1 cellular context compared by ENCODE assay signal in the genomic region with DNA sequence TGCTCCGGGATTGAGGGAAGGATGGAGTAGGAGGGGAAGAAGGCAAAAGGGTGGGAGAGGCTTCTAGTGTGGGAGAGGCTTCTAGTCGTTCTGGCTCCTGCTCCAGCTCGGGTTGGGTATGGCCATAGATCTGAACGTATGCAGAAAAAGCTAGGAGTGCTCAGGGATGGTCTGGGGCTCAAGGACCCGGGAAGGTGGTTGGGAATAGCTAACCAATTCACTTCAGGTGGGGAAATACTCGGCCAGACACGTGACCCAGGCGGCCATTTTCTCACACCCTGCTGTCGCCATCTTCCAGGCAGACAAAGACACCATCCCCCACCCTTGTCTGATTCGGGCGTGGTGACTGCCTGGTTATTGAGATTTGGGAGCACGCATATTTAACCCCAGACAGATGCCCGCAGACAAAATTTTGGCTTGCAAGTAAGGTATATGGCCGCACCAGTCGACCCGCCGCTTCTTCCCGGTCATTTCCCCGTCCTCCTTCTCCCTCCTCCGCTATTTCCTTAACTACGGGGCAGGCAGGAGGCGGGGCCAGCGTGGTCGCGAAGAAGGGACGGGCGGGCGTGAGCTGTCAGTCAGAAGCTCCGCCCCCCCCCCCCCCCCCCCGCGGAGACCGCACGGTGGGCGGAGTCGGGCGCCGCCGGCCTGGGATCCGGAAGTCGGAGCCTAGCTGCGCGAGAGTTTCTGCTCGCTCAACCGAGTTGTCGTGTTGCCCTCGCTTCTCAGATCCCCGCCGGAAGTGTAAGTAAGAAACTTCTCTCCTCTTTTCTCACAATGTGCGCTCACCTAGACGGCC.
TF ChIP-seq lines count a peak whose summit lies in the region.

A gene with protein sequence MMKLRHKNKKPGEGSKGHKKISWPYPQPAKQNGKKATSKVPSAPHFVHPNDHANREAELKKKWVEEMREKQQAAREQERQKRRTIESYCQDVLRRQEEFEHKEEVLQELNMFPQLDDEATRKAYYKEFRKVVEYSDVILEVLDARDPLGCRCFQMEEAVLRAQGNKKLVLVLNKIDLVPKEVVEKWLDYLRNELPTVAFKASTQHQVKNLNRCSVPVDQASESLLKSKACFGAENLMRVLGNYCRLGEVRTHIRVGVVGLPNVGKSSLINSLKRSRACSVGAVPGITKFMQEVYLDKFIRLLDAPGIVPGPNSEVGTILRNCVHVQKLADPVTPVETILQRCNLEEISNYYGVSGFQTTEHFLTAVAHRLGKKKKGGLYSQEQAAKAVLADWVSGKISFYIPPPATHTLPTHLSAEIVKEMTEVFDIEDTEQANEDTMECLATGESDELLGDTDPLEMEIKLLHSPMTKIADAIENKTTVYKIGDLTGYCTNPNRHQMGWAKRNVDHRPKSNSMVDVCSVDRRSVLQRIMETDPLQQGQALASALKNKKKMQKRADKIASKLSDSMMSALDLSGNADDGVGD (plus strand): TSS at position 661 of the 799 bp plus-strand sequence. CDS start 2,348 bp downstream, outside the sequence.

TF ChIP-seq in HepG2, 621 proteins besides CTCF, POLR2A, EP300 and RAD21 (continued from another document):
- TF ChIP-seq, protein P1, sequence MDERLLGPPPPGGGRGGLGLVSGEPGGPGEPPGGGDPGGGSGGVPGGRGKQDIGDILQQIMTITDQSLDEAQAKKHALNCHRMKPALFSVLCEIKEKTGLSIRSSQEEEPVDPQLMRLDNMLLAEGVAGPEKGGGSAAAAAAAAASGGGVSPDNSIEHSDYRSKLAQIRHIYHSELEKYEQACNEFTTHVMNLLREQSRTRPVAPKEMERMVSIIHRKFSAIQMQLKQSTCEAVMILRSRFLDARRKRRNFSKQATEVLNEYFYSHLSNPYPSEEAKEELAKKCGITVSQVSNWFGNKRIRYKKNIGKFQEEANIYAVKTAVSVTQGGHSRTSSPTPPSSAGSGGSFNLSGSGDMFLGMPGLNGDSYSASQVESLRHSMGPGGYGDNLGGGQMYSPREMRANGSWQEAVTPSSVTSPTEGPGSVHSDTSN (CRISPR knock-in tag; IDR thresholded peaks at IDR 0.05) = peak; percentile 49; the same call in 1 of the 2 replicates
- no peak for TF ChIP-seq FOXA3 (CRISPR knock-in tag; IDR thresholded peaks at IDR 0.05)
- TF ChIP-seq ZBTB20 (CRISPR knock-in tag; IDR thresholded peaks at IDR 0.05; ENCODE audit: borderline replicate concordance, low read depth) = no peak
- TF ChIP-seq ZNF841 (CRISPR knock-in tag; IDR thresholded peaks at IDR 0.05; ENCODE audit: borderline replicate concordance) = no peak
- no peak for TF ChIP-seq IKZF1 (IDR thresholded peaks at IDR 0.05)
- TF ChIP-seq, protein P2, sequence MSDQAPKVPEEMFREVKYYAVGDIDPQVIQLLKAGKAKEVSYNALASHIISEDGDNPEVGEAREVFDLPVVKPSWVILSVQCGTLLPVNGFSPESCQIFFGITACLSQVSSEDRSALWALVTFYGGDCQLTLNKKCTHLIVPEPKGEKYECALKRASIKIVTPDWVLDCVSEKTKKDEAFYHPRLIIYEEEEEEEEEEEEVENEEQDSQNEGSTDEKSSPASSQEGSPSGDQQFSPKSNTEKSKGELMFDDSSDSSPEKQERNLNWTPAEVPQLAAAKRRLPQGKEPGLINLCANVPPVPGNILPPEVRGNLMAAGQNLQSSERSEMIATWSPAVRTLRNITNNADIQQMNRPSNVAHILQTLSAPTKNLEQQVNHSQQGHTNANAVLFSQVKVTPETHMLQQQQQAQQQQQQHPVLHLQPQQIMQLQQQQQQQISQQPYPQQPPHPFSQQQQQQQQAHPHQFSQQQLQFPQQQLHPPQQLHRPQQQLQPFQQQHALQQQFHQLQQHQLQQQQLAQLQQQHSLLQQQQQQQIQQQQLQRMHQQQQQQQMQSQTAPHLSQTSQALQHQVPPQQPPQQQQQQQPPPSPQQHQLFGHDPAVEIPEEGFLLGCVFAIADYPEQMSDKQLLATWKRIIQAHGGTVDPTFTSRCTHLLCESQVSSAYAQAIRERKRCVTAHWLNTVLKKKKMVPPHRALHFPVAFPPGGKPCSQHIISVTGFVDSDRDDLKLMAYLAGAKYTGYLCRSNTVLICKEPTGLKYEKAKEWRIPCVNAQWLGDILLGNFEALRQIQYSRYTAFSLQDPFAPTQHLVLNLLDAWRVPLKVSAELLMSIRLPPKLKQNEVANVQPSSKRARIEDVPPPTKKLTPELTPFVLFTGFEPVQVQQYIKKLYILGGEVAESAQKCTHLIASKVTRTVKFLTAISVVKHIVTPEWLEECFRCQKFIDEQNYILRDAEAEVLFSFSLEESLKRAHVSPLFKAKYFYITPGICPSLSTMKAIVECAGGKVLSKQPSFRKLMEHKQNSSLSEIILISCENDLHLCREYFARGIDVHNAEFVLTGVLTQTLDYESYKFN (CRISPR knock-in tag; conservative IDR thresholded peaks at IDR 0.05) = no peak
- TF ChIP-seq, protein P3, sequence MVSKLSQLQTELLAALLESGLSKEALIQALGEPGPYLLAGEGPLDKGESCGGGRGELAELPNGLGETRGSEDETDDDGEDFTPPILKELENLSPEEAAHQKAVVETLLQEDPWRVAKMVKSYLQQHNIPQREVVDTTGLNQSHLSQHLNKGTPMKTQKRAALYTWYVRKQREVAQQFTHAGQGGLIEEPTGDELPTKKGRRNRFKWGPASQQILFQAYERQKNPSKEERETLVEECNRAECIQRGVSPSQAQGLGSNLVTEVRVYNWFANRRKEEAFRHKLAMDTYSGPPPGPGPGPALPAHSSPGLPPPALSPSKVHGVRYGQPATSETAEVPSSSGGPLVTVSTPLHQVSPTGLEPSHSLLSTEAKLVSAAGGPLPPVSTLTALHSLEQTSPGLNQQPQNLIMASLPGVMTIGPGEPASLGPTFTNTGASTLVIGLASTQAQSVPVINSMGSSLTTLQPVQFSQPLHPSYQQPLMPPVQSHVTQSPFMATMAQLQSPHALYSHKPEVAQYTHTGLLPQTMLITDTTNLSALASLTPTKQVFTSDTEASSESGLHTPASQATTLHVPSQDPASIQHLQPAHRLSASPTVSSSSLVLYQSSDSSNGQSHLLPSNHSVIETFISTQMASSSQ (IDR thresholded peaks at IDR 0.05; ENCODE audit: low read depth) = no peak
- TF ChIP-seq, protein P3 (CRISPR knock-in tag; IDR thresholded peaks at IDR 0.05; ENCODE audit: borderline replicate concordance) = no peak
- TF ChIP-seq SAFB2 (CRISPR knock-in tag; IDR thresholded peaks at IDR 0.05; ENCODE audit: borderline replicate concordance, low read depth) = no peak
- no peak for TF ChIP-seq NCOA1 (CRISPR knock-in tag; IDR thresholded peaks at IDR 0.05)
- TF ChIP-seq CHD2 (IDR thresholded peaks at IDR 0.05; ENCODE audit: low read depth, low read length) = peak; percentile 73
- peak; percentile 85 for TF ChIP-seq HOXA3 (CRISPR knock-in tag; IDR thresholded peaks at IDR 0.05)
- TF ChIP-seq, protein P4, sequence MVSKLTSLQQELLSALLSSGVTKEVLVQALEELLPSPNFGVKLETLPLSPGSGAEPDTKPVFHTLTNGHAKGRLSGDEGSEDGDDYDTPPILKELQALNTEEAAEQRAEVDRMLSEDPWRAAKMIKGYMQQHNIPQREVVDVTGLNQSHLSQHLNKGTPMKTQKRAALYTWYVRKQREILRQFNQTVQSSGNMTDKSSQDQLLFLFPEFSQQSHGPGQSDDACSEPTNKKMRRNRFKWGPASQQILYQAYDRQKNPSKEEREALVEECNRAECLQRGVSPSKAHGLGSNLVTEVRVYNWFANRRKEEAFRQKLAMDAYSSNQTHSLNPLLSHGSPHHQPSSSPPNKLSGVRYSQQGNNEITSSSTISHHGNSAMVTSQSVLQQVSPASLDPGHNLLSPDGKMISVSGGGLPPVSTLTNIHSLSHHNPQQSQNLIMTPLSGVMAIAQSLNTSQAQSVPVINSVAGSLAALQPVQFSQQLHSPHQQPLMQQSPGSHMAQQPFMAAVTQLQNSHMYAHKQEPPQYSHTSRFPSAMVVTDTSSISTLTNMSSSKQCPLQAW (CRISPR knock-in tag; IDR thresholded peaks at IDR 0.05) = no peak
